Comparison of ENCODE assay signal across 18 cellular contexts in the genomic region with DNA sequence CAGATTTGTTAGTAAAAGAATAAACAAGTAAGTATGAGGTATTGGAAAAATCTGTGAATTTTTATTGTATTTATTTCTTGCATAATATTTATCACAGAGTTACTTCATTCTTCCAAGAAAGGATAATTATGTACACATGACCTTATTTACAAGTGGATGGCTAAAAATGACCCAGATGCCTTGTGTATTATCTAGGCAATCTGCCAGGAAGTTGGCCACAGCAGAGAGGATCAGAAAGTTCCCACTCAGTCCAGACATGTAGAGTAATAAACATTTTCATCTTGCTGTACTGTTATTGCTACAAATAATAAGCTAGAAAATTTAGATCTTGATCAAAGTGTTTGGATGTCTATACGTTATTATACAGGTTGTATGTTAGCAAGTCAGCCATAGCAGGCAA.
DNase-seq lines count a peak whose midpoint lies in the region; ATAC-seq and TF ChIP-seq lines count a peak whose summit lies in the region.
"Had no signal": no experiment of that assay in that cellular context is flagged by ENCODE, and none has a peak within 500 bp of the region (broad histone marks: within the 10 kb centered on the region; RNA-seq: fewer than 3 reads in every experiment).

No MANE protein-coding gene starts in this region.

- no peak overlapping the region for H3K9ac ChIP-seq in adipocyte (ENCODE audit: low read length)

- DNase-seq in DMS 273 (lab: John Stamatoyannopoulos, UW; ENCODE audit: unreplicated experiment) (peak; percentile 13), DMS 273 treated with DMSO at 0.1 percent for 48 hours (lab: John Stamatoyannopoulos, UW) (no peak), BE2C (peak; percentile 40), NCI-H446 treated with DMSO at 0.1 percent for 48 hours (lab: John Stamatoyannopoulos, UW) (peak; percentile 23), adipocyte (ENCODE audit: low read depth) (peak; percentile 1)
- no peak for DNase-seq in activated CD4-positive, alpha-beta T cell treated with anti-CD3 and anti-CD28 coated beads, Interleukin-2, amount 50 U/mL, for 1 hour
- DNase-seq in activated T-cell treated with anti-CD3 and anti-CD28 coated beads, Interleukin-2, amount 50 U/mL, for 1 hour, result no peak
- DNase-seq: AML-193; GF-D8; HCEC 1CT; MV-4-11; NCI-H1436; NCI-H1930; NK-92 treated with Interleukin-12 subunit alpha and Interleukin-12 subunit beta, amount 100 ng/mL, for 24 hours; Right ventricle myocardium superior had no signal

- no peak overlapping the region for H3K27ac Mint-ChIP-seq in stimulated activated memory B cell treated with anti-CD40 and anti-IgM and Interleukin-4, amounts not matched to agents 10 μg/mL and 1 μg/mL and 100 μg/mL, for 72 hours
- H3K27ac Mint-ChIP-seq: CD14-positive monocyte had no signal

- H3K4me1 Mint-ChIP-seq in stimulated activated memory B cell treated with anti-CD40 and anti-IgM and Interleukin-4, amounts not matched to agents 10 μg/mL and 1 μg/mL and 100 μg/mL, for 72 hours, result no peaks in the 10 kb centered on the region
- H3K4me1 Mint-ChIP-seq: CD14-positive monocyte had no signal

- TF ChIP-seq CTCF in BE2C (IDR thresholded peaks at IDR 0.05; ENCODE audit: low read depth, low read length), result no peak

- no peak overlapping the region for H3K4me3 Mint-ChIP-seq in stimulated activated memory B cell treated with anti-CD40 and anti-IgM and Interleukin-4, amounts not matched to agents 10 μg/mL and 1 μg/mL and 100 μg/mL, for 72 hours
- H3K4me3 Mint-ChIP-seq: CD14-positive monocyte had no signal

- H3K9me3 Mint-ChIP-seq in stimulated activated memory B cell treated with anti-CD40 and anti-IgM and Interleukin-4, amounts not matched to agents 10 μg/mL and 1 μg/mL and 100 μg/mL, for 72 hours, result no peaks in the 10 kb centered on the region

- H3K27me3 ChIP-seq in BE2C (no peaks in the 10 kb centered on the region), adipocyte (replicated peaks; ENCODE audit: control insufficient read depth, insufficient read depth, low read length) (no peaks in the 10 kb centered on the region)

- H3K36me3 ChIP-seq in BE2C, result no peaks in the 10 kb centered on the region
- no peaks in the 10 kb centered on the region for H3K36me3 ChIP-seq in adipocyte (ENCODE audit: control insufficient read depth, insufficient read depth, low read length, severe bottlenecking)

- H3K4me3 ChIP-seq in BE2C (ENCODE audit: low read depth, low read length), result no peak overlapping the region
- H3K4me3 ChIP-seq in adipocyte (ENCODE audit: low read length), result no peak overlapping the region
- H3K4me3 ChIP-seq: GM12878 had no signal

- ATAC-seq in stimulated activated memory B cell treated with anti-CD40 and anti-IgM and Interleukin-4, amounts not matched to agents 10 μg/mL and 1 μg/mL and 100 μg/mL, for 72 hours, result no peak
- ATAC-seq: GM12878 had no signal

- no peaks in the 10 kb centered on the region for H3K36me3 Mint-ChIP-seq in stimulated activated memory B cell treated with anti-CD40 and anti-IgM and Interleukin-4, amounts not matched to agents 10 μg/mL and 1 μg/mL and 100 μg/mL, for 72 hours
- H3K36me3 Mint-ChIP-seq: CD14-positive monocyte had no signal

- H3K9me3 ChIP-seq in BE2C, result no peaks in the 10 kb centered on the region
- H3K9me3 ChIP-seq in adipocyte (ENCODE audit: control insufficient read depth, low read length), result peaks cover 3% of the 10 kb centered on the region

- no peaks in the 10 kb centered on the region for H3K27me3 Mint-ChIP-seq in stimulated activated memory B cell treated with anti-CD40 and anti-IgM and Interleukin-4, amounts not matched to agents 10 μg/mL and 1 μg/mL and 100 μg/mL, for 72 hours

- H3K4me1 ChIP-seq in BE2C (peaks cover 7% of the 10 kb centered on the region), adipocyte (ENCODE audit: control insufficient read depth, insufficient read depth, low read length) (no peaks in the 10 kb centered on the region)

Comparison
In these comparisons a context has a peak if more than half of its experiments do, and no peak if none do; other contexts are left out.
1. DNase-seq: peak in DMS 273 (single experiment), BE2C (single experiment), NCI-H446 treated with DMSO at 0.1 percent for 48 hours (single experiment) and adipocyte (single experiment); none in DMS 273 treated with DMSO at 0.1 percent for 48 hours (single experiment), activated CD4-positive, alpha-beta T cell treated with anti-CD3 and anti-CD28 coated beads, Interleukin-2, amount 50 U/mL, for 1 hour (single experiment) and activated T-cell treated with anti-CD3 and anti-CD28 coated beads, Interleukin-2, amount 50 U/mL, for 1 hour (single experiment).